Comparison of ENCODE assay signal across 8 cellular contexts in genomic region chr1:236141447-236142357, GRCh38. TPM values are rescaled to one million over a fixed set of nuclear protein-coding genes. Genes with fewer than 3 reads are reported as not detected.
DNase-seq lines count a peak whose midpoint lies in the region; ATAC-seq and TF ChIP-seq lines count a peak whose summit lies in the region.

No MANE protein-coding gene starts in this region.

- H3K27me3 Mint-ChIP-seq in CD14-positive monocyte (ENCODE audit: low read depth in 3 of 3) (peaks cover 40 to 41% (median 40%) of the 10 kb centered on the region in 3 donors), activated B cell treated with CpG ODN at 0.5 μM for 24 hours (peaks cover 29% of the 10 kb centered on the region)

- no peak overlapping the region for H2BK5ac ChIP-seq in IMR-90 (ENCODE audit: low read depth, low read length, poor library complexity, severe bottlenecking)

- no peak overlapping the region for H4K91ac ChIP-seq in IMR-90 (ENCODE audit: insufficient read depth, low read depth, low read length)

- H3K79me1 ChIP-seq in IMR-90 (ENCODE audit: low read depth in 1 of 2, low read length in 2 of 2), result peaks cover 6 to 9% of the 10 kb centered on the region in 2 experiments; a peak in 3 of 4 replicates

- H2BK120ac ChIP-seq in IMR-90 (ENCODE audit: low read depth, low read length), result no peak overlapping the region

- H4K8ac ChIP-seq in IMR-90 (ENCODE audit: low read depth in 2 of 2, low read length in 2 of 2), result no peak overlapping the region

- no peaks in the 10 kb centered on the region; the same call in 1 of the 2 replicates for H3K9me3 ChIP-seq in IMR-90 (ENCODE audit: control insufficient read depth, insufficient read depth, low read length)
- no peaks in the 10 kb centered on the region for H3K9me3 ChIP-seq in mucosa of rectum (ENCODE audit: control insufficient read depth in 2 of 2, low read length in 2 of 2)

- TF ChIP-seq RAD21 in IMR-90 (IDR thresholded peaks at IDR 0.05; ENCODE audit: low read length), result no peak

- TF ChIP-seq POLR2A in IMR-90 (IDR thresholded peaks at IDR 0.05; ENCODE audit: low read depth, low read length), result no peak

- WGBS in IMR-90 (ENCODE audit: extremely low coverage in 2 of 2, insufficient read length in 1 of 2), 2 experiments, result 0% methylated on average over 2 of the region's 83 CpGs; no CpG with 5 or more reads in 1 of the 2 experiments
- 1% methylated on average over 81 of the region's 83 CpGs for WGBS in urinary bladder

- DNase-seq in CD14-positive monocyte (ENCODE audit: low spot score), result no peak
- peak; percentile 56 for DNase-seq in IMR-90
- peak; percentile 33 for DNase-seq in activated B cell treated with CpG ODN at 0.5 μM for 24 hours
- no peak for DNase-seq in NCI-H1048 (lab: John Stamatoyannopoulos, UW)

- H3K27ac Mint-ChIP-seq in CD14-positive monocyte (no peak overlapping the region), activated B cell treated with CpG ODN at 0.5 μM for 24 hours (no peak overlapping the region)

- H3K23ac ChIP-seq in IMR-90 (ENCODE audit: low read depth, low read length), result no peak overlapping the region

- H3K9ac ChIP-seq in IMR-90 (ENCODE audit: low read depth, low read length), result no peak overlapping the region
- H3K9ac ChIP-seq in mucosa of rectum (ENCODE audit: low read depth in 1 of 2, low read length in 2 of 2), result peak overlapping the region in 1 of 2 donors; percentile 26

- H3K4me1 Mint-ChIP-seq in CD14-positive monocyte, result peaks cover 37% of the 10 kb centered on the region
- H3K4me1 Mint-ChIP-seq in activated B cell treated with CpG ODN at 0.5 μM for 24 hours, result peaks cover 29% of the 10 kb centered on the region

- H3K27me3 ChIP-seq in IMR-90 (ENCODE audit: control insufficient read depth, insufficient read depth, low read length) (peaks cover 27% of the 10 kb centered on the region), mucosa of rectum (ENCODE audit: control insufficient read depth in 2 of 2, insufficient read depth in 2 of 2, low read length in 2 of 2) (peaks cover 14 to 20% of the 10 kb centered on the region in 2 donors)

- H3K27ac ChIP-seq in IMR-90 (ENCODE audit: insufficient read depth, low read length), result no peak overlapping the region
- no peak overlapping the region for H3K27ac ChIP-seq in mucosa of rectum (ENCODE audit: low read depth in 2 of 2, low read length in 2 of 2)
- H3K27ac ChIP-seq in urinary bladder (ENCODE audit: low read depth), result peak overlapping the region; percentile 59

- H3K4me3 Mint-ChIP-seq in CD14-positive monocyte (peak overlapping the region; percentile 82 to 90), activated B cell treated with CpG ODN at 0.5 μM for 24 hours (peak overlapping the region; percentile 82)

- peak overlapping the region; percentile 41 for H3K4me3 ChIP-seq in IMR-90 (ENCODE audit: insufficient read depth, low read depth, low read length)
- H3K4me3 ChIP-seq in mucosa of rectum (ENCODE audit: low read length in 2 of 2), result peak overlapping the region; percentile 43 to 69
- H3K4me3 ChIP-seq in urinary bladder (ENCODE audit: low read depth, low read length), result peak overlapping the region; percentile 92

- H3K9me3 Mint-ChIP-seq in CD14-positive monocyte (peaks cover 0 to 15% (median 2%) of the 10 kb centered on the region in 7 donors), activated B cell treated with CpG ODN at 0.5 μM for 24 hours (no peaks in the 10 kb centered on the region)

- H4K20me1 ChIP-seq in IMR-90 (ENCODE audit: insufficient read depth, low read length), result peaks cover 7% of the 10 kb centered on the region

- H2AK5ac ChIP-seq in IMR-90 (ENCODE audit: low read depth, low read length), result no peak overlapping the region

- no peak overlapping the region for H3K14ac ChIP-seq in IMR-90 (replicated peaks; ENCODE audit: low read depth, low read length)

- H2BK20ac ChIP-seq in IMR-90 (ENCODE audit: low read depth, low read length), result no peak overlapping the region

- POLR2A ChIA-PET in IMR-90 (lab: Charles Lee; ENCODE audit: unreplicated experiment) (no interaction called here), activated B cell treated with CpG ODN at 0.5 μM for 24 hours (lab: Charles Lee) (interaction anchor here (0.6 to 3.9 kb wide), 5 partner anchors 9 to 178 kb away, joined by 3 to 33 read pairs (median 7); partner anchors contain the start of gene ERO1B)

- ATAC-seq in GM18520 (IDR thresholded peaks at IDR 0.05; ENCODE audit: unreplicated experiment), result peak; percentile 7
- ATAC-seq in IMR-90 (ENCODE audit: low read depth), result peak; percentile 52
- no peak for ATAC-seq in activated B cell treated with CpG ODN at 0.5 μM for 24 hours (ENCODE audit: low read depth)
- ATAC-seq in esophagus mucosa, result peak; percentile 5

- in situ Hi-C loops in IMR-90 (cut with MboI; ENCODE audit: low sequenced_read_pairs), result no loop called here

- dilution Hi-C loops in IMR-90 (cut with HindIII; ENCODE audit: low sequenced_read_pairs, unreplicated experiment), result no loop called here

- H3K4ac ChIP-seq in IMR-90 (ENCODE audit: low read depth, low read length), result no peak overlapping the region

- BruUV-seq in IMR-90 (replicated peaks; lab: Mats Ljungman, UMichigan), result no TSS peak

- no peak overlapping the region for H4K5ac ChIP-seq in IMR-90 (ENCODE audit: low read depth, low read length)

- H3K36me3 ChIP-seq in IMR-90 (ENCODE audit: control insufficient read depth, insufficient read depth, low read length) (0 out of 2 replicates have a peak, but pooled peaks cover 2% of the 10 kb centered on the region), mucosa of rectum (ENCODE audit: control insufficient read depth in 2 of 2, insufficient read depth in 2 of 2, low read length in 2 of 2) (no peaks in the 10 kb centered on the region), urinary bladder (ENCODE audit: insufficient read depth) (no peaks in the 10 kb centered on the region)

- no peak overlapping the region for H2BK15ac ChIP-seq in IMR-90 (ENCODE audit: low read depth, low read length)

- peak overlapping the region; percentile 72 for H3K4me2 ChIP-seq in IMR-90 (ENCODE audit: low read depth, low read length)

- H3K18ac ChIP-seq in IMR-90 (ENCODE audit: low read depth, low read length), result no peak overlapping the region

- H3K4me1 ChIP-seq in IMR-90 (ENCODE audit: control insufficient read depth, insufficient read depth, low read length) (peaks cover 2% of the 10 kb centered on the region; the same call in 1 of the 2 replicates), mucosa of rectum (ENCODE audit: control insufficient read depth in 2 of 2, insufficient read depth in 2 of 2, low read length in 2 of 2) (peaks cover 6 to 7% of the 10 kb centered on the region in 2 donors), urinary bladder (ENCODE audit: insufficient read depth) (no peaks in the 10 kb centered on the region)

- no peak overlapping the region for H3K56ac ChIP-seq in IMR-90 (ENCODE audit: extremely low read depth, insufficient read depth, low read length)

- TF ChIP-seq CTCF in CD14-positive monocyte (IDR thresholded peaks at IDR 0.05) (no peak), IMR-90 (conservative IDR thresholded peaks at IDR 0.05; ENCODE audit: low read depth, low read length) (no peak), activated B cell treated with CpG ODN at 0.5 μM for 24 hours (IDR thresholded peaks at IDR 0.05) (no peak)

- intact Hi-C loops in CD14-positive monocyte (cut with micrococcal nuclease), result no loop called here
- intact Hi-C loops in IMR-90 (cut with micrococcal nuclease), result loop anchor here (2.0 kb wide), 1 partner anchor 141 kb away; no protein-coding TSS in a partner anchor
- intact Hi-C loops in activated B cell treated with CpG ODN at 0.5 μM for 24 hours (cut with micrococcal nuclease), result loop anchor here (1.0 to 10.0 kb wide), 6 partner anchors 15 to 1537 kb away; partner anchors contain the start of genes MTR and NID1

- H3K9me1 ChIP-seq in IMR-90 (ENCODE audit: insufficient read depth, low read length), result no peaks in the 10 kb centered on the region

- peak overlapping the region; percentile 90 for H2AFZ ChIP-seq in IMR-90 (replicated peaks; ENCODE audit: low read length, poor library complexity)

- peaks cover 13 to 23% of the 10 kb centered on the region in 2 donors for H3K36me3 Mint-ChIP-seq in CD14-positive monocyte
- H3K36me3 Mint-ChIP-seq in activated B cell treated with CpG ODN at 0.5 μM for 24 hours (ENCODE audit: low read depth), result peaks cover 6% of the 10 kb centered on the region

- peak overlapping the region; percentile 58 for H2AK9ac ChIP-seq in IMR-90 (replicated peaks; ENCODE audit: low read depth, low read length, poor library complexity)

- CTCF ChIA-PET in IMR-90 (lab: Yijun Ruan, JAX), result interaction anchor here (0.6 to 1.3 kb wide), 3 partner anchors 9 to 25 kb away, joined by 3 read pairs; no protein-coding TSS in a partner anchor
- CTCF ChIA-PET in activated B cell treated with CpG ODN at 0.5 μM for 24 hours (lab: Charles Lee), result no interaction called here

TF ChIP-seq in IMR-90, 13 proteins besides CTCF, POLR2A, EP300 and RAD21:
- TF ChIP-seq USF2 (IDR thresholded peaks at IDR 0.05; ENCODE audit: low read depth, low read length) (no peak), RFX5 (IDR thresholded peaks at IDR 0.05; ENCODE audit: low read depth, low read length) (no peak), FOS (IDR thresholded peaks at IDR 0.05; ENCODE audit: low read depth, low read length) (no peak), MAZ (IDR thresholded peaks at IDR 0.05; ENCODE audit: borderline replicate concordance, low read depth, low read length) (no peak; the same call in 1 of the 2 replicates), MAFK (IDR thresholded peaks at IDR 0.05; ENCODE audit: low read depth, low read length) (no peak)

RNA-seq across cellular contexts. Expression of gene GPR137B, which starts 0.6 kb away (rescaled TPM):
- polyA plus RNA-seq in CD14-positive monocyte (10 to 100 TPM in 1 of 2 donors, 1 to 10 TPM in 1; 8.7 to 10.8 TPM), IMR-90 (2012; rRNA removed) (9.9 and 12.3 TPM in 2 replicates), urinary bladder (20.1 TPM)
- total RNA-seq in IMR-90 (2012; rRNA removed) (4.5 and 5.3 TPM in 2 replicates), activated B cell treated with CpG ODN at 0.5 μM for 24 hours (10.6 and 11.8 TPM in 2 replicates), esophagus mucosa (3.8 TPM), urinary bladder (21.1 TPM)
- polyA plus RNA-seq in IMR-90 (2012; cell fraction: cytosol; rRNA removed), result 4.5 and 11.9 TPM in 2 replicates
- 5.0 and 5.8 TPM in 2 replicates for polyA plus RNA-seq in IMR-90 (2012; cell fraction: nucleus; rRNA removed; ENCODE audit: low replicate concordance)

Comparison
In these comparisons a context has a peak if more than half of its experiments do, and no peak if none do; other contexts are left out.
1. DNase-seq: peak in IMR-90 (single experiment) and activated B cell treated with CpG ODN at 0.5 μM for 24 hours (single experiment); none in CD14-positive monocyte (single experiment) and NCI-H1048 (single experiment).
2. H3K4me3 ChIP-seq: peak in every context shown above with its lines; median percentile 92 in urinary bladder; 56 in mucosa of rectum; 41 in IMR-90.
3. intact Hi-C loops: an anchor here in IMR-90 (2.0 kb wide) and activated B cell treated with CpG ODN at 0.5 μM for 24 hours (1.0 to 10.0 kb wide); none called in CD14-positive monocyte.